In the genomic region with DNA sequence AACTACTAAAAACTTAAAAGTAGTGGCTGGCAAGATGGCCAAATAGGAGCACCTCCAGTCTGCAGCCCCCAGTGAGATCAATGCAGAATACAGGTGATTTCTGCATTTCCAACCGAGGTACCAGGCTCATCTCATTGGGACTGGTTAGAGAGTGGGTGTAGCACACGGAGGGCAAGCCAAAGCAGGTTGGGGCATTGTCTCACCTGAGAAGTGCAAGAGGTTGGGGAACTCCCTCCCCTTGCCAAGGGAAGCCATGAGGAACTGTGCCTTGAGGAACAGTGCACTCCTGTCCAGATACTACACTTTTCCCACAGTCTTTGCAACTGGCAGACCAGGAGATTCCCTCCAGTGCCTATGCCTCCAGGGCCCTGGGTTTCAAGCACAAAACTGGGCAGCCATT, we compare ENCODE assay signal across 24 cellular contexts.
"Had no signal": no experiment of that assay in that cellular context is flagged by ENCODE, and none has a peak within 500 bp of the region (broad histone marks: within the 10 kb centered on the region; RNA-seq: fewer than 3 reads in every experiment).

No MANE protein-coding gene starts in this region.

- H3K9me3 ChIP-seq: neutrophil, pancreas, psoas muscle, right lobe of liver, thoracic aorta, thyroid gland, upper lobe of left lung, vagina had no signal

- ATAC-seq: natural killer cell treated with Interleukin-12 subunit alpha and Interleukin-12 subunit beta and Interleukin-15 and Interleukin-18, amount 100 ng/mL, for 72 hours; pancreas; psoas muscle; right cardiac atrium; right lobe of liver; stimulated activated effector memory CD8-positive, alpha-beta T cell treated with anti-CD3 and anti-CD28 coated beads, Interleukin-12 subunit alpha, Interleukin-12 subunit beta, amount 100 ng/mL, for 72 hours; stimulated activated naive B cell treated with anti-CD40 and anti-IgM and Interleukin-4, amounts not matched to agents 10 μg/mL and 1 μg/mL and 100 μg/mL, for 72 hours had no signal

- H3K4me3 ChIP-seq: pancreas, psoas muscle, right lobe of liver, sigmoid colon, stomach, thoracic aorta, thyroid gland, tibial nerve, upper lobe of left lung, vagina had no signal

- DNase-seq: nephron progenitor cell; nucleus accumbens; pancreas; psoas muscle; right cardiac atrium; right lobe of liver; sigmoid colon; small intestine; stimulated activated CD4-positive, alpha-beta T cell treated with anti-CD3 and anti-CD28 coated beads, Interleukin-15, amount 100 ng/mL, for 24 hours; stimulated activated CD4-positive, alpha-beta T cell treated with anti-CD3 and anti-CD28 coated beads, Interleukin-2, amount 100 ng/mL, for 24 hours; stimulated activated CD4-positive, alpha-beta T cell treated with anti-CD3 and anti-CD28 coated beads, Interleukin-2, amount 100 ng/mL, for 48 hours; stimulated activated CD4-positive, alpha-beta T cell treated with anti-CD3 and anti-CD28 coated beads, Interleukin-4, amount 100 ng/mL, for 24 hours; stimulated activated naive B cell treated with anti-CD40 and anti-IgM and Interleukin-4, amounts not matched to agents 10 μg/mL and 1 μg/mL and 100 μg/mL, for 72 hours; stimulated activated naive CD4-positive, alpha-beta T cell treated with Interleukin-2 at 50 U/mL for 16 hours; stomach; thyroid gland; trophoblast cell; upper lobe of left lung had no signal

- H3K36me3 ChIP-seq: neutrophil, pancreas, right lobe of liver, sigmoid colon, stomach, thoracic aorta, thyroid gland, tibial nerve, upper lobe of left lung, vagina had no signal

- H3K27ac ChIP-seq: neutrophil, pancreas, psoas muscle, right lobe of liver, sigmoid colon, stomach, thoracic aorta, thyroid gland, tibial nerve, upper lobe of left lung, vagina had no signal

- H3K4me1 ChIP-seq: pancreas, psoas muscle, right lobe of liver, sigmoid colon, stomach, thyroid gland, tibial nerve, upper lobe of left lung, vagina had no signal

- H3K27me3 ChIP-seq: neutrophil, pancreas, right lobe of liver, sigmoid colon, stomach, thyroid gland, tibial nerve, upper lobe of left lung, vagina had no signal
